ENCODE assay signal across 17 cellular contexts in genomic region chr1:44048816-44049215, GRCh38. TPM values are rescaled to one million over a fixed set of nuclear protein-coding genes. Genes with fewer than 3 reads are reported as not detected.
DNase-seq lines count a peak whose midpoint lies in the region; ATAC-seq, FAIRE-seq and TF ChIP-seq lines count a peak whose summit lies in the region.
"Had no signal": no experiment of that assay in that cellular context is flagged by ENCODE, and none has a peak within 500 bp of the region (broad histone marks: within the 10 kb centered on the region; RNA-seq: fewer than 3 reads in every experiment).

No MANE protein-coding gene starts in this region.

- FAIRE-seq in A549 (lab: Jason Lieb, UNC), result no peak
- FAIRE-seq: frontal cortex, islet of Langerhans had no signal

- H3K9me3 ChIP-seq in A549 (no peaks in the 10 kb centered on the region), colonic mucosa (no peaks in the 10 kb centered on the region)
- H3K9me3 ChIP-seq: tibial nerve had no signal

- no peak for TF ChIP-seq CTCF in A549 (IDR thresholded peaks at IDR 0.05)
- no peak for TF ChIP-seq CTCF in fibroblast of the aortic adventitia (IDR thresholded peaks at IDR 0.05; ENCODE audit: insufficient read depth, low read length)
- TF ChIP-seq CTCF in colonic mucosa (IDR thresholded peaks at IDR 0.05), result no peak

- intact Hi-C loops in colonic mucosa (cut with DNase I), result loop anchor here (10.0 kb wide), 1 partner anchor 114 kb away; the partner anchor contains the start of gene ARTN

- CTCF ChIA-PET in A549 (lab: Yijun Ruan, JAX), result interaction anchor here (0.7 to 12.3 kb wide), 23 partner anchors 9 to 604 kb away, joined by 3 to 148 read pairs (median 8); partner anchors contain the start of genes ATP6V0B, DMAP1 and SLC6A9

- H3K27me3 ChIP-seq in colonic mucosa, result no peaks in the 10 kb centered on the region
- H3K27me3 ChIP-seq: tibial nerve had no signal

- POLR2A ChIA-PET in A549 (lab: Yijun Ruan, JAX), result interaction anchor here (0.9 kb wide), 1 partner anchor 164 kb away, joined by 3 read pairs; the partner anchor contains the start of gene DMAP1

- no peak overlapping the region for H3K9ac ChIP-seq in colonic mucosa (ENCODE audit: low read depth in 2 of 2, low read length in 2 of 2)
- H3K9ac ChIP-seq: parathyroid adenoma had no signal

- peak overlapping the region; percentile 34 for H3K4me3 ChIP-seq in A549
- no peak overlapping the region for H3K4me3 ChIP-seq in fibroblast of the aortic adventitia (ENCODE audit: low read depth, low read length)
- no peak overlapping the region for H3K4me3 ChIP-seq in colonic mucosa

- ATAC-seq in A549 (peak; percentile 55 to 67; a peak in 3 of 6 replicates), HG03520 (IDR thresholded peaks at IDR 0.05; ENCODE audit: unreplicated experiment) (no peak), HG03342 (IDR thresholded peaks at IDR 0.05; ENCODE audit: unreplicated experiment) (no peak)

- peak in 1 of 2 experiments; percentile 20; a peak in 1 of 5 replicates for TF ChIP-seq EP300 in A549 (IDR thresholded peaks at IDR 0.05)

- no peaks in the 10 kb centered on the region for H3K36me3 ChIP-seq in colonic mucosa
- H3K36me3 ChIP-seq: tibial nerve had no signal

- WGBS in A549 (ENCODE audit: missing lambda C conversion rate), result 7% methylated on average over 3 of the region's 3 CpGs

- TF ChIP-seq RAD21 in A549 (conservative IDR thresholded peaks at IDR 0.05 in 1 of 2, IDR thresholded peaks at IDR 0.05 in 1 of 2), result no peak

- H3K4me1 ChIP-seq in A549 (peaks cover 41% of the 10 kb centered on the region), colonic mucosa (no peaks in the 10 kb centered on the region)
- H3K4me1 ChIP-seq: parathyroid adenoma had no signal

- peak in 1 of 2 experiments; percentile 64 for DNase-seq in A549 (ENCODE audit: low read depth in 1 of 2, low spot score in 1 of 2)
- DNase-seq in HT1080 (ENCODE audit: low read depth), result peak; percentile 59
- peak; percentile 70 for DNase-seq in amniotic epithelial cell (ENCODE audit: low read depth)
- DNase-seq in fibroblast of the aortic adventitia (ENCODE audit: low read depth), result peak; percentile 39
- DNase-seq in hypothalamus (lab: John Stamatoyannopoulos, UW), result no peak
- DNase-seq in colonic mucosa, result no peak
- DNase-seq: activated CD8-positive, alpha-beta T cell treated with anti-CD3 and anti-CD28 coated beads, Interleukin-2, amount 10 ng/mL, durations not matched to agents 7 days and 5 days; activated naive CD8-positive, alpha-beta T cell treated with anti-CD3 and anti-CD28 coated beads, Interleukin-2, amount 10 ng/mL, durations not matched to agents 7 days and 5 days; DMS 273 treated with DMSO at 0.1 percent for 48 hours; NCI-H345; T-helper 2 cell had no signal

- peak overlapping the region; percentile 78 for H3K4me2 ChIP-seq in A549

- H3K27ac ChIP-seq in A549 (peak overlapping the region; percentile 86 to 91), colonic mucosa (no peak overlapping the region)
- H3K27ac ChIP-seq: parathyroid adenoma had no signal

- TF ChIP-seq POLR2A in A549 (IDR thresholded peaks at IDR 0.05; ENCODE audit: low read length), result no peak

TF ChIP-seq in A549, 52 proteins besides CTCF, POLR2A, EP300 and RAD21:
- no peak for TF ChIP-seq HEYL (CRISPR knock-in tag; IDR thresholded peaks at IDR 0.05)
- TF ChIP-seq BCL3 (IDR thresholded peaks at IDR 0.05), result 0 out of 3 replicates have a peak, but pooled peaks have one; percentile 9
- TF ChIP-seq RARB (CRISPR knock-in tag; IDR thresholded peaks at IDR 0.05), result no peak
- no peak for TF ChIP-seq MAX (IDR thresholded peaks at IDR 0.05)
- TF ChIP-seq JUNB (IDR thresholded peaks at IDR 0.05), result peak; percentile 21; the same call in 1 of the 2 replicates
- TF ChIP-seq REST (IDR thresholded peaks at IDR 0.05), result no peak
- no peak for TF ChIP-seq JUN (IDR thresholded peaks at IDR 0.05)
- TF ChIP-seq HDAC2 (IDR thresholded peaks at IDR 0.05), result no peak
- no peak for TF ChIP-seq NFE2L2 (conservative IDR thresholded peaks at IDR 0.05; ENCODE audit: low read length)
- 0 out of 2 replicates have a peak, but pooled peaks have one; percentile 6 for TF ChIP-seq FOSL2 (IDR thresholded peaks at IDR 0.05)
- TF ChIP-seq FOSL2 (CRISPR knock-in tag; IDR thresholded peaks at IDR 0.05), result peak; percentile 70
- TF ChIP-seq CHD4 (IDR thresholded peaks at IDR 0.05; ENCODE audit: borderline replicate concordance), result no peak
- TF ChIP-seq POLR2AphosphoS2 (conservative IDR thresholded peaks at IDR 0.05; ENCODE audit: low read length), result no peak
- no peak for TF ChIP-seq FOSB (CRISPR knock-in tag; IDR thresholded peaks at IDR 0.05)
- no peak for TF ChIP-seq NR3C1 (IDR thresholded peaks at IDR 0.05)
- TF ChIP-seq CBX8 (IDR thresholded peaks at IDR 0.05), result no peak

RNA-seq across cellular contexts. Expression of gene SLC6A9, which starts 17.6 kb away (rescaled TPM):
- polyA plus RNA-seq in A549 (2011; rRNA removed), result 9.0 and 10.5 TPM in 2 replicates
- 6.4 and 8.3 TPM in 2 replicates for polyA plus RNA-seq in A549 (2012; cell fraction: cytosol; rRNA removed)
- 15.9 and 22.1 TPM in 2 replicates for polyA plus RNA-seq in A549 (2012; cell fraction: nucleus; rRNA removed)
- polyA plus RNA-seq in A549 (2017; fragmentation: RNase III; extraction: RNeasy Plus Mini Kit Qiagen cat#74134 plus additional on column Dnase treatment), result 11.1 to 17.7 TPM (median 17.3 TPM) in 3 replicates
- 22.0 and 24.1 TPM in 2 replicates for polyA minus RNA-seq in A549 (2011; rRNA and poly(A)+ RNA removed)
- total RNA-seq in HT1080 (2014; rRNA removed; shearing (Covaris generic)), result 4.1 and 6.4 TPM in 2 replicates
- 11.2 and 11.7 TPM in 2 replicates for polyA plus RNA-seq in HT1080 (2015; cell fraction: cytosol; rRNA removed)
- polyA plus RNA-seq in HT1080 (2015; cell fraction: nucleus; rRNA removed), result 17.1 and 17.3 TPM in 2 replicates
- total RNA-seq in fibroblast of the aortic adventitia (ENCODE audit: low replicate concordance), result 6.8 and 25.9 TPM in 2 replicates
- 10 to 100 TPM; 21.7 to 26.1 TPM for total RNA-seq in colonic mucosa

RNA-seq across cellular contexts. Expression of gene CCDC24, which starts 57.4 kb away (rescaled TPM):
- polyA plus RNA-seq in A549 (2011; rRNA removed) (2.0 and 2.9 TPM in 2 replicates), A549 (2017; fragmentation: RNase III; extraction: RNeasy Plus Mini Kit Qiagen cat#74134 plus additional on column Dnase treatment) (9.3 to 12.5 TPM (median 10.2 TPM) in 3 replicates)
- polyA plus RNA-seq in A549 (2012; cell fraction: cytosol; rRNA removed), result 3.5 and 5.4 TPM in 2 replicates
- 12.0 and 17.8 TPM in 2 replicates for polyA plus RNA-seq in A549 (2012; cell fraction: nucleus; rRNA removed)
- 2.0 and 2.4 TPM in 2 replicates for polyA minus RNA-seq in A549 (2011; rRNA and poly(A)+ RNA removed)
- total RNA-seq in HT1080 (2014; rRNA removed; shearing (Covaris generic)), result 8.4 and 9.6 TPM in 2 replicates
- 5.5 and 7.7 TPM in 2 replicates for polyA plus RNA-seq in HT1080 (2015; cell fraction: cytosol; rRNA removed)
- polyA plus RNA-seq in HT1080 (2015; cell fraction: nucleus; rRNA removed), result 17.4 and 27.5 TPM in 2 replicates
- total RNA-seq in fibroblast of the aortic adventitia (ENCODE audit: low replicate concordance) (2.6 TPM in 2 replicates), colonic mucosa (10 to 100 TPM; 20.3 to 24.6 TPM)

Comparison
In these comparisons a context has a peak if more than half of its experiments do, and no peak if none do; other contexts are left out.
1. ATAC-seq: peak in A549 (2 of 2); none in HG03520 (single experiment) and HG03342 (single experiment).
2. DNase-seq: peak in HT1080 (single experiment), amniotic epithelial cell (single experiment) and fibroblast of the aortic adventitia (single experiment); none in hypothalamus (0 of 51) and colonic mucosa (single experiment).